In the genomic region with DNA sequence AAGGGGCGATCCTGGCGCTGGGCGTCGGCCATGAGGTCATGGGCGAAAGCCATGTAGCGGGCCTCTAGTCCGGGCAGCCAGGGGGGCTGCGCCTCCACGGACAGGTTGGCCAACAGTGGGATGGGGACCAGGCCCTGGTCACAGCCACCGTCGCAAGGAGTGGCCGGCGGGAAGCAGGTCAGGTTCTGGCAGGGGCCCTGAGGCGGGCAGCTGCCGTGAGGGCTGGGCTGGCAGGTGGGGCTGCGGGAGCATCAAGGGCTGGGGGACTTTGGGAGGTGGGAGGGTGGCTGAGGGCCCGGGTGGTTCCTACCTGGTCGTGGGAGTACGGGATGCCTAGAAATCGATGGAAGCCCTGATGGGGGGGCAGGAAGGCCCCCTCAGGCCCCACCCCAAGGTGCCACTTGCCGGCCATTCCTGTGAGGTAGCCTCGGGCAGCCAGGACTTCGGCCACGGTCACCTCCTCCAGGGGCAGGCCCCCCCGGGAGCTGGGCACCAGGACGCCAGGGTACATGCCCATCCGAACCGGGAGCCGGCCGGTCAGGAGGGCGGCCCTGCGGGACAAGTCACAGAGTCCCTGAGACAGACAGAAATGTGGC, we compare ENCODE assay signal across 6 cellular contexts. TPM values are rescaled to one million over a fixed set of nuclear protein-coding genes. Genes with fewer than 3 reads are reported as not detected.
DNase-seq lines count a peak whose midpoint lies in the region; ATAC-seq and TF ChIP-seq lines count a peak whose summit lies in the region.

No MANE protein-coding gene starts in this region.

- H3F3A ChIP-seq in MM.1S (ENCODE audit: insufficient read depth, low read length) = peaks cover 4% of the 10 kb centered on the region

- 88 to 95% methylated on average over 16 to 32 of the region's 32 CpGs for WGBS in endodermal cell (ENCODE audit: insufficient coverage in 1 of 2, insufficient read length in 1 of 2), 2 experiments

- peak overlapping the region; percentile 96; the same call in 1 of the 2 replicates for H2AFZ ChIP-seq in MM.1S (ENCODE audit: low read length)

- H3K27ac Mint-ChIP-seq in endodermal cell = no peak overlapping the region

- no peaks in the 10 kb centered on the region for H3K36me3 Mint-ChIP-seq in endodermal cell (ENCODE audit: low read depth)

- peaks cover 6% of the 10 kb centered on the region for H3K4me1 Mint-ChIP-seq in endodermal cell

- H3K9me3 ChIP-seq in MM.1S (replicated peaks; ENCODE audit: insufficient read depth, low read length) (no peaks in the 10 kb centered on the region), endodermal cell (ENCODE audit: control insufficient read depth, low read length) (no peaks in the 10 kb centered on the region)

- H3K27ac ChIP-seq in MM.1S (ENCODE audit: low read length) (no peak overlapping the region), endodermal cell (ENCODE audit: low read depth, low read length) (no peak overlapping the region)

- H3K4me3 ChIP-seq in MM.1S (ENCODE audit: low read length) (peak overlapping the region; percentile 98), endodermal cell (ENCODE audit: low read length) (peak overlapping the region; percentile 82), skeletal muscle cell (ENCODE audit: low read depth, low read length) (peak overlapping the region; percentile 77)

- peak overlapping the region; percentile 95 for H3K4me2 ChIP-seq in MM.1S (ENCODE audit: low read depth, low read length)

- peak overlapping the region; percentile 73 for H3K4me3 Mint-ChIP-seq in endodermal cell

- H3K9ac ChIP-seq in MM.1S (ENCODE audit: low read length) = peak overlapping the region; percentile 85; the same call in 1 of the 2 replicates
- H3K9ac ChIP-seq in endodermal cell (ENCODE audit: extremely low read depth, low read length, poor library complexity, severe bottlenecking) = no peak overlapping the region

- H4K20me1 ChIP-seq in MM.1S (ENCODE audit: insufficient read depth, low read length) = no peaks in the 10 kb centered on the region

- no peaks in the 10 kb centered on the region for H3K9me2 ChIP-seq in MM.1S (replicated peaks; ENCODE audit: insufficient read depth, low read length)

- TF ChIP-seq CTCF in MM.1S (IDR thresholded peaks at IDR 0.05; ENCODE audit: low read length) (no peak), endodermal cell (conservative IDR thresholded peaks at IDR 0.05) (no peak)

- H3K9me3 Mint-ChIP-seq in endodermal cell = no peaks in the 10 kb centered on the region

- H3K27me3 ChIP-seq in MM.1S (replicated peaks; ENCODE audit: insufficient read depth, low read length) = no peaks in the 10 kb centered on the region
- peaks cover 1% of the 10 kb centered on the region for H3K27me3 ChIP-seq in endodermal cell (ENCODE audit: control insufficient read depth, insufficient read depth, low read length, poor library complexity, severe bottlenecking)

- no peaks in the 10 kb centered on the region for H3K36me3 ChIP-seq in MM.1S (replicated peaks; ENCODE audit: insufficient read depth, low read length)
- no peaks in the 10 kb centered on the region for H3K36me3 ChIP-seq in endodermal cell (ENCODE audit: control insufficient read depth, insufficient read depth, low read length)

- peaks cover 16% of the 10 kb centered on the region for H3K27me3 Mint-ChIP-seq in endodermal cell (ENCODE audit: insufficient read depth)

- DNase-seq in MM.1S (no peak), endodermal cell (peak; percentile 43), skeletal muscle cell (ENCODE audit: low read depth) (no peak), kidney glomerular epithelial cell (lab: John Stamatoyannopoulos, UW) (no peak), NCI-H748 treated with DMSO at 0.1 percent for 48 hours (lab: John Stamatoyannopoulos, UW) (no peak)

- H3K79me2 ChIP-seq in MM.1S (ENCODE audit: low read length) = peaks cover 15% of the 10 kb centered on the region

- peaks cover 22% of the 10 kb centered on the region for H3K4me1 ChIP-seq in MM.1S (ENCODE audit: low read length)
- peaks cover 4% of the 10 kb centered on the region for H3K4me1 ChIP-seq in endodermal cell (ENCODE audit: control insufficient read depth, insufficient read depth, low read length)

- no peak for ATAC-seq in HG02981 (IDR thresholded peaks at IDR 0.05; ENCODE audit: unreplicated experiment)

RNA-seq across cellular contexts. Expression of a gene that starts 1.0 kb away (rescaled TPM):
- total RNA-seq in endodermal cell = 10 to 100 TPM; 28.6 to 30.6 TPM
- 26.8 TPM for polyA plus RNA-seq in endodermal cell (2013, experiment 1 of 2)
- 23.1 TPM for polyA plus RNA-seq in endodermal cell (2013, experiment 2 of 2)

RNA-seq across cellular contexts. Expression of a gene that starts 26.4 kb away (rescaled TPM):
- 1 to 10 TPM; 1.2 to 1.4 TPM for total RNA-seq in endodermal cell
- 8.8 TPM for polyA plus RNA-seq in endodermal cell (2013, experiment 1 of 2)
- polyA plus RNA-seq in endodermal cell (2013, experiment 2 of 2) = 7.0 TPM

RNA-seq across cellular contexts. Expression of a gene that starts 44.3 kb away (rescaled TPM):
- 100 to 1,000 TPM; 108 TPM for total RNA-seq in endodermal cell
- 78.8 TPM for polyA plus RNA-seq in endodermal cell (2013, experiment 1 of 2)
- polyA plus RNA-seq in endodermal cell (2013, experiment 2 of 2) = 76.5 TPM

RNA-seq across cellular contexts. Expression of a gene that starts 45.7 kb away (rescaled TPM):
- 10 to 100 TPM in 1 of 2 donors, 1 to 10 TPM in 1; 9.4 to 11.1 TPM for total RNA-seq in endodermal cell
- polyA plus RNA-seq in endodermal cell (2013, experiment 1 of 2) = 9.9 TPM
- 9.9 TPM for polyA plus RNA-seq in endodermal cell (2013, experiment 2 of 2)

RNA-seq across cellular contexts. Expression of a gene that starts 48.7 kb away (rescaled TPM):
- total RNA-seq in endodermal cell = 100 to 1,000 TPM in 1 of 2 donors, 10 to 100 TPM in 1; 83.5 to 105 TPM
- polyA plus RNA-seq in endodermal cell (2013, experiment 1 of 2) = 58.2 TPM
- polyA plus RNA-seq in endodermal cell (2013, experiment 2 of 2) = 46.6 TPM
